ENCODE assay signal across 1 cellular context in genomic region chr1:115258302-115258866, GRCh38.
TF ChIP-seq lines count a peak whose summit lies in the region.

No MANE protein-coding gene starts in this region.

TF ChIP-seq in HCT116, 20 proteins besides CTCF, POLR2A, EP300 and RAD21 (continued from another document):
- TF ChIP-seq ZBTB33 (IDR thresholded peaks at IDR 0.05; ENCODE audit: extremely low read depth, insufficient replicate concordance, low read length) (no peak), CBX3 (IDR thresholded peaks at IDR 0.05; ENCODE audit: low read depth) (no peak), POLR2AphosphoS5 (IDR thresholded peaks at IDR 0.05; ENCODE audit: low read depth, low read length) (no peak), TCF7L2 (IDR thresholded peaks at IDR 0.05; ENCODE audit: borderline replicate concordance, extremely low read depth, insufficient read depth, insufficient read length) (no peak), ELF1 (IDR thresholded peaks at IDR 0.05; ENCODE audit: borderline replicate concordance, low read depth) (no peak), ZNF274 (IDR thresholded peaks at IDR 0.05; ENCODE audit: low read depth, low read length) (no peak), SIN3A (IDR thresholded peaks at IDR 0.05; ENCODE audit: low read depth) (no peak)
- TF ChIP-seq, protein P1, sequence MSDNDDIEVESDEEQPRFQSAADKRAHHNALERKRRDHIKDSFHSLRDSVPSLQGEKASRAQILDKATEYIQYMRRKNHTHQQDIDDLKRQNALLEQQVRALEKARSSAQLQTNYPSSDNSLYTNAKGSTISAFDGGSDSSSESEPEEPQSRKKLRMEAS (IDR thresholded peaks at IDR 0.05): no peak
